ENCODE assay signal across 1 cellular context in genomic region chr3:8713901-8714759, GRCh38.
TF ChIP-seq lines count a peak whose summit lies in the region.

No MANE protein-coding gene starts in this region.

TF ChIP-seq in K562, 482 proteins besides CTCF, POLR2A, EP300 and RAD21 (continued from another document):
- TF ChIP-seq, protein P1, sequence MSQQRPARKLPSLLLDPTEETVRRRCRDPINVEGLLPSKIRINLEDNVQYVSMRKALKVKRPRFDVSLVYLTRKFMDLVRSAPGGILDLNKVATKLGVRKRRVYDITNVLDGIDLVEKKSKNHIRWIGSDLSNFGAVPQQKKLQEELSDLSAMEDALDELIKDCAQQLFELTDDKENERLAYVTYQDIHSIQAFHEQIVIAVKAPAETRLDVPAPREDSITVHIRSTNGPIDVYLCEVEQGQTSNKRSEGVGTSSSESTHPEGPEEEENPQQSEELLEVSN (IDR thresholded peaks at IDR 0.05; ENCODE audit: borderline replicate concordance in 1 of 2, extremely low read depth in 1 of 2, insufficient read depth in 1 of 2, insufficient read length in 1 of 2, low read depth in 1 of 2, low read length in 1 of 2, poor library complexity in 1 of 2, severe bottlenecking in 1 of 2), result no peak
- TF ChIP-seq KLF16 (IDR thresholded peaks at IDR 0.05) (0 out of 2 replicates have a peak, but pooled peaks have one; percentile 16), MBD1 (CRISPR knock-in tag; IDR thresholded peaks at IDR 0.05) (no peak), SMC3 (conservative IDR thresholded peaks at IDR 0.05; ENCODE audit: insufficient read depth, low read depth, low read length) (peak; percentile 40; the same call in 1 of the 2 replicates), CEBPB (tag; IDR thresholded peaks at IDR 0.05) (no peak), MBD2 (IDR thresholded peaks at IDR 0.05; ENCODE audit: borderline replicate concordance, low read depth) (no peak), PTTG1 (tag; IDR thresholded peaks at IDR 0.05; ENCODE audit: low read depth) (no peak), ZNF79 (CRISPR knock-in tag; IDR thresholded peaks at IDR 0.05; ENCODE audit: low read depth) (no peak), ZNF197 (CRISPR knock-in tag; IDR thresholded peaks at IDR 0.05; ENCODE audit: low read depth) (no peak), GABPA (tag; conservative IDR thresholded peaks at IDR 0.05; ENCODE audit: low read depth) (no peak), MYC (IDR thresholded peaks at IDR 0.05; ENCODE audit: low read depth, low read length) (0 out of 2 replicates have a peak, but pooled peaks have one; percentile 38), MYC (CRISPR knock-in tag; IDR thresholded peaks at IDR 0.05; ENCODE audit: borderline replicate concordance, low read depth) (no peak), E2F5 (CRISPR knock-in tag; IDR thresholded peaks at IDR 0.05) (no peak)
